23 cellular contexts compared by ENCODE assay signal in the genomic region with DNA sequence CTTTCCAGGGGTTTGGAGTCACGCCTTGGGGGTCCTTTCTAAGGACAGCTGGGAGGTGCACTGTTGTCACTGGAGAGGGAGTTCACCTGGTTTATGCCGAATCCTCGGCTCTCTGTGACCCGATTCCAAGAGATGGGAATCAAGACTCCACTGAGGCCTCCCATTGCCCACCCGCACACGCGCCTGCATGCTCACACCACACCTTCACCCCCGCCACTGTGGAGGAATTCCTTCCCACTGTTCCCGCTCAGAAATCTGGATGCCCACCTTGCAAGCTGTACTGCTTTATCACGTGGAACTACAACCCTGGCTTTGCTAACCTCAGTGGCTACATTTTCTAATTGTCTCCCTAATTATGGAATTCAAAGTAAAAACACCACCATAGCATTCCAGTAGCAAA. TPM values are rescaled to one million over a fixed set of nuclear protein-coding genes. Genes with fewer than 3 reads are reported as not detected.
A peak's percentile ranks its signal among the peaks of the same experiment; 100 is the strongest.
DNase-seq lines count a peak whose midpoint lies in the region; ATAC-seq, FAIRE-seq and TF ChIP-seq lines count a peak whose summit lies in the region.
"Had no signal": no experiment of that assay in that cellular context is flagged by ENCODE, and none has a peak within 500 bp of the region (broad histone marks: within the 10 kb centered on the region; RNA-seq: fewer than 3 reads in every experiment).

No MANE protein-coding gene starts in this region.

- H3K4me2 ChIP-seq in BLaER1 treated with 17β-estradiol and CSF1 and Interleukin-3, amounts not matched to agents 10 nM and 100 nM, result peak overlapping the region in 7 of 11 experiments; percentile 5 to 41 (median 26); a peak in 3 of 22 replicates
- no peak overlapping the region for H3K4me2 ChIP-seq in H1 (ENCODE audit: insufficient read depth in 1 of 2, low read depth in 2 of 2, low read length in 2 of 2)
- H3K4me2 ChIP-seq in hepatocyte, result no peak overlapping the region
- H3K4me2 ChIP-seq: A549 had no signal

- no peak overlapping the region for H3K56ac ChIP-seq in H1 (replicated peaks; ENCODE audit: insufficient read length, low read depth, low read length)

- no peak overlapping the region for H4K5ac ChIP-seq in H1 (ENCODE audit: insufficient read length, low read depth, low read length)

- H2BK12ac ChIP-seq in H1 (ENCODE audit: low read depth, low read length), result no peak overlapping the region

- no peak overlapping the region for H2BK120ac ChIP-seq in H1 (replicated peaks; ENCODE audit: low read depth, low read length)

- H3K79me1 ChIP-seq in H1 (ENCODE audit: low read depth, low read length), result peaks cover 3% of the 10 kb centered on the region

- no peak overlapping the region for H3K9ac ChIP-seq in BLaER1 treated with 17β-estradiol and CSF1 and Interleukin-3, amounts not matched to agents 10 nM and 100 nM
- H3K9ac ChIP-seq in H1 (replicated peaks in 1 of 4; ENCODE audit: extremely low read depth in 1 of 4, low read depth in 3 of 4, low read length in 3 of 4), result no peak overlapping the region

- H3K14ac ChIP-seq in H1 (ENCODE audit: insufficient read length), result no peak overlapping the region

- no peak overlapping the region for H2BK20ac ChIP-seq in H1 (ENCODE audit: low read length)

- no peaks in the 10 kb centered on the region for H3K27me3 ChIP-seq in BLaER1 treated with 17β-estradiol and CSF1 and Interleukin-3, amounts not matched to agents 10 nM and 100 nM
- H3K27me3 ChIP-seq in H1 (replicated peaks in 1 of 4; ENCODE audit: control insufficient read depth in 3 of 4, extremely low read depth in 1 of 4, insufficient read depth in 3 of 4, low read length in 3 of 4) (no peaks in the 10 kb centered on the region), hepatocyte (no peaks in the 10 kb centered on the region), upper lobe of right lung (no peaks in the 10 kb centered on the region), gastrocnemius medialis (no peaks in the 10 kb centered on the region)

- H3K9me3 ChIP-seq in BLaER1 treated with 17β-estradiol and CSF1 and Interleukin-3, amounts not matched to agents 10 nM and 100 nM (replicated peaks in 1 of 11), result peaks cover 0 to 3% (median 0%) of the 10 kb centered on the region in 11 experiments; a peak in 3 of 22 replicates
- H3K9me3 ChIP-seq in H1 (ENCODE audit: insufficient read depth in 2 of 2, low read depth in 1 of 2, low read length in 1 of 2) (no peaks in the 10 kb centered on the region), hepatocyte (ENCODE audit: low read depth) (no peaks in the 10 kb centered on the region), upper lobe of right lung (no peaks in the 10 kb centered on the region), gastrocnemius medialis (no peaks in the 10 kb centered on the region)
- H3K9me3 ChIP-seq: A549 had no signal

- H3K36me3 Mint-ChIP-seq in glutamatergic neuron (ENCODE audit: unreplicated experiment), result peaks cover 10% of the 10 kb centered on the region
- H3K36me3 Mint-ChIP-seq: CD14-positive monocyte; CD8-positive, alpha-beta memory T cell had no signal

- peaks cover 20% of the 10 kb centered on the region for H3K27me3 Mint-ChIP-seq in glutamatergic neuron (ENCODE audit: unreplicated experiment)

- H4K91ac ChIP-seq in H1 (replicated peaks; ENCODE audit: insufficient read length, low read length), result no peak overlapping the region

- H3K4me1 ChIP-seq in BLaER1 treated with 17β-estradiol and CSF1 and Interleukin-3, amounts not matched to agents 10 nM and 100 nM, result peaks cover 13 to 43% (median 26%) of the 10 kb centered on the region in 10 experiments
- H3K4me1 ChIP-seq in H1 (replicated peaks in 1 of 4; ENCODE audit: control insufficient read depth in 3 of 4, insufficient read depth in 4 of 4, low read length in 3 of 4) (peaks cover 1 to 38% (median 21%) of the 10 kb centered on the region in 4 experiments), hepatocyte (ENCODE audit: insufficient read depth) (no peaks in the 10 kb centered on the region), upper lobe of right lung (no peaks in the 10 kb centered on the region), gastrocnemius medialis (no peaks in the 10 kb centered on the region)
- H3K4me1 ChIP-seq: A549 had no signal

- H3K27ac Mint-ChIP-seq in glutamatergic neuron (ENCODE audit: unreplicated experiment), result peak overlapping the region; percentile 43
- H3K27ac Mint-ChIP-seq: CD4-positive, alpha-beta T cell; CD8-positive, alpha-beta memory T cell had no signal

- intact Hi-C loops in upper lobe of right lung (cut with DNase I) (no loop called here), gastrocnemius medialis (cut with DNase I; ENCODE audit: low total_unique reads) (no loop called here)

- no peak overlapping the region for H3K23ac ChIP-seq in H1 (ENCODE audit: insufficient read length)

- no peak overlapping the region for H3K27ac ChIP-seq in BLaER1 treated with 17β-estradiol and CSF1 and Interleukin-3, amounts not matched to agents 10 nM and 100 nM
- H3K27ac ChIP-seq in H1 (ENCODE audit: low read depth, low read length), result no peak overlapping the region
- H3K27ac ChIP-seq in hepatocyte, result no peak overlapping the region
- no peak overlapping the region for H3K27ac ChIP-seq in upper lobe of right lung
- H3K27ac ChIP-seq in gastrocnemius medialis, result no peak overlapping the region
- H3K27ac ChIP-seq: A549 had no signal

- no peak for TF ChIP-seq RAD21 in H1 (IDR thresholded peaks at IDR 0.05 in 1 of 2, conservative IDR thresholded peaks at IDR 0.05 in 1 of 2; ENCODE audit: low read depth in 2 of 2, low read length in 2 of 2)

- H3K4me3 Mint-ChIP-seq in glutamatergic neuron (ENCODE audit: unreplicated experiment), result no peak overlapping the region
- H3K4me3 Mint-ChIP-seq: CD14-positive monocyte; CD4-positive, alpha-beta T cell; CD8-positive, alpha-beta memory T cell had no signal

- peaks cover 2% of the 10 kb centered on the region; the same call in 1 of the 2 replicates for H3K23me2 ChIP-seq in H1 (ENCODE audit: low read depth, low read length)

- H3K4ac ChIP-seq in H1 (replicated peaks; ENCODE audit: insufficient read length, low read depth, low read length), result no peak overlapping the region

- H3K36me3 ChIP-seq in BLaER1 treated with 17β-estradiol and CSF1 and Interleukin-3, amounts not matched to agents 10 nM and 100 nM, result peaks cover 0 to 47% (median 0%) of the 10 kb centered on the region in 11 experiments; a peak in 4 of 22 replicates
- no peaks in the 10 kb centered on the region for H3K36me3 ChIP-seq in H1 (ENCODE audit: control insufficient read depth in 2 of 4, insufficient read depth in 4 of 4, low read length in 3 of 4)
- no peaks in the 10 kb centered on the region for H3K36me3 ChIP-seq in hepatocyte (replicated peaks; ENCODE audit: insufficient read depth, low read depth)
- H3K36me3 ChIP-seq in upper lobe of right lung, result no peaks in the 10 kb centered on the region
- H3K36me3 ChIP-seq in gastrocnemius medialis, result no peaks in the 10 kb centered on the region

- in situ Hi-C loops in gastrocnemius medialis (cut with MboI; ENCODE audit: low sequenced_read_pairs in 4 of 4), result no loop called here

- H4K20me1 ChIP-seq in BLaER1 treated with 17β-estradiol and CSF1 and Interleukin-3, amounts not matched to agents 10 nM and 100 nM, result peaks cover 0 to 71% (median 0%) of the 10 kb centered on the region in 11 experiments; a peak in 6 of 22 replicates
- H4K20me1 ChIP-seq in H1 (replicated peaks in 1 of 2; ENCODE audit: control insufficient read depth in 1 of 2, insufficient read depth in 2 of 2, low read length in 2 of 2) (peaks cover 6 to 18% of the 10 kb centered on the region in 2 experiments), hepatocyte (ENCODE audit: insufficient read depth, poor library complexity, severe bottlenecking) (no peaks in the 10 kb centered on the region)

- peak overlapping the region; percentile 17; the same call in 1 of the 2 replicates for H4K8ac ChIP-seq in H1 (ENCODE audit: extremely low read depth, insufficient read depth, low read length)

- H3K79me2 ChIP-seq in H1 (ENCODE audit: control insufficient read depth in 1 of 2, insufficient read depth in 2 of 2, low read length in 2 of 2), result peaks cover 0 to 32% of the 10 kb centered on the region in 2 experiments; a peak in 2 of 4 replicates
- no peaks in the 10 kb centered on the region for H3K79me2 ChIP-seq in hepatocyte

- POLR2A ChIA-PET in H1 (lab: Charles Lee; ENCODE audit: partially characterized antibody), result interaction anchor here (0.9 kb wide), 1 partner anchor 77 kb away, joined by 3 read pairs; no protein-coding TSS in a partner anchor

- ATAC-seq in HG03469 (IDR thresholded peaks at IDR 0.05; ENCODE audit: unreplicated experiment), result no peak
- ATAC-seq in upper lobe of right lung, result no peak
- ATAC-seq in gastrocnemius medialis, result no peak
- ATAC-seq: A549, GM12878 had no signal

- no peak for FAIRE-seq in H1 (lab: Jason Lieb, UNC)
- FAIRE-seq: A549, D721Med, GM12878, GM19239 had no signal

- 0 out of 2 replicates have a peak overlapping the region, but pooled peaks have one; percentile 2 for H2BK5ac ChIP-seq in H1 (ENCODE audit: low read depth, low read length)

- CTCF ChIA-PET in H1 (lab: Charles Lee; ENCODE audit: partially characterized antibody), result interaction anchor here (0.7 to 2.3 kb wide), 5 partner anchors 21 to 248 kb away, joined by 3 to 9 read pairs (median 3); no protein-coding TSS in a partner anchor

- no peak for TF ChIP-seq EP300 in H1 (IDR thresholded peaks at IDR 0.05; ENCODE audit: borderline replicate concordance in 1 of 2, low read depth in 2 of 2, low read length in 2 of 2)

- no peak for DNase-seq in H1 (ENCODE audit: low read depth in 1 of 2, low spot score in 2 of 2)
- no peak for DNase-seq in glutamatergic neuron
- DNase-seq in hepatocyte (ENCODE audit: low spot score), result no peak
- no peak for DNase-seq in upper lobe of right lung
- no peak for DNase-seq in gastrocnemius medialis
- DNase-seq: 8988T; ACHN; CD4-positive, alpha-beta T cell; CD8-positive, alpha-beta memory T cell; DMS 273 treated with DMSO at 0.1 percent for 48 hours; DMS79; EL; GDM1; GOT3; H7; HCEC 1CT had no signal

- H3K9me3 Mint-ChIP-seq in glutamatergic neuron (ENCODE audit: unreplicated experiment), result peaks cover 16% of the 10 kb centered on the region
- H3K9me3 Mint-ChIP-seq: CD4-positive, alpha-beta T cell had no signal

- no peak overlapping the region for H3K18ac ChIP-seq in H1 (ENCODE audit: extremely low read depth, low read length)

- WGBS in H1 (ENCODE audit: extremely low coverage in 1 of 2, insufficient coverage in 1 of 2, insufficient read length in 1 of 2, insufficient replicate concordance in 2 of 2, low coverage in 1 of 2, low lambda C conversion rate in 2 of 2, missing lambda C conversion rate in 1 of 2), 2 experiments, result 84% methylated on average over 10 of the region's 10 CpGs; no CpG with 5 or more reads in 1 of the 2 experiments
- WGBS in hepatocyte (ENCODE audit: low lambda C conversion rate, missing lambda C conversion rate), result 95% methylated on average over 10 of the region's 10 CpGs

- no peak for TF ChIP-seq CTCF in H1 (IDR thresholded peaks at IDR 0.05; ENCODE audit: control extremely low read depth in 1 of 3, insufficient read depth in 1 of 3, low read depth in 1 of 3, low read length in 3 of 3)
- no peak for TF ChIP-seq CTCF in glutamatergic neuron (IDR thresholded peaks at IDR 0.05; ENCODE audit: partially characterized antibody, unreplicated experiment)
- no peak for TF ChIP-seq CTCF in hepatocyte (IDR thresholded peaks at IDR 0.05; ENCODE audit: poor library complexity)
- TF ChIP-seq CTCF in upper lobe of right lung (IDR thresholded peaks at IDR 0.05), result no peak
- TF ChIP-seq CTCF in gastrocnemius medialis (IDR thresholded peaks at IDR 0.05 in 4 of 5, conservative IDR thresholded peaks at IDR 0.05 in 1 of 5), result no peak

- peaks cover 58% of the 10 kb centered on the region for H3K4me1 Mint-ChIP-seq in glutamatergic neuron (ENCODE audit: low read depth, unreplicated experiment)
- H3K4me1 Mint-ChIP-seq: CD14-positive monocyte; CD8-positive, alpha-beta memory T cell had no signal

- TF ChIP-seq POLR2A in H1 (IDR thresholded peaks at IDR 0.05; ENCODE audit: control extremely low read depth in 1 of 2, low read depth in 2 of 2, low read length in 2 of 2) (no peak), gastrocnemius medialis (IDR thresholded peaks at IDR 0.05) (no peak)

- no peak overlapping the region for H2AK5ac ChIP-seq in H1 (ENCODE audit: low read depth, low read length)

- H3K4me3 ChIP-seq in BLaER1 treated with 17β-estradiol and CSF1 and Interleukin-3, amounts not matched to agents 10 nM and 100 nM, result no peak overlapping the region
- H3K4me3 ChIP-seq in H1 (ENCODE audit: extremely low read depth in 1 of 4, insufficient read depth in 2 of 4, low read depth in 3 of 4, low read length in 4 of 4), result no peak overlapping the region
- no peak overlapping the region for H3K4me3 ChIP-seq in hepatocyte
- no peak overlapping the region for H3K4me3 ChIP-seq in upper lobe of right lung
- H3K4me3 ChIP-seq in gastrocnemius medialis, result no peak overlapping the region
- H3K4me3 ChIP-seq: A549, GM12878 had no signal

- H3K9me2 ChIP-seq in hepatocyte (replicated peaks; ENCODE audit: insufficient read depth), result no peaks in the 10 kb centered on the region

- H2AFZ ChIP-seq in H1 (ENCODE audit: low read length), result no peak overlapping the region
- H2AFZ ChIP-seq in hepatocyte, result no peak overlapping the region

- no peak overlapping the region for H2BK15ac ChIP-seq in H1 (ENCODE audit: low read length)

RNA-seq across cellular contexts. Expression of a gene that starts 29.2 kb away (rescaled TPM):
- 18.4 and 21.2 TPM in 2 replicates for total RNA-seq in H1 (2021; fragmentation: NEBNext Ultra II Directional; extraction: Animal tissue kit (Norgen Biotek cat#: 25700))
- 16.3 and 17.2 TPM in 2 replicates for polyA plus RNA-seq in H1 (2011; rRNA removed)
- 19.2 TPM for polyA plus RNA-seq in H1 (2011; cell fraction: cytosol; rRNA removed)
- polyA plus RNA-seq in H1 (2011; cell fraction: nucleus; rRNA removed), result 26.3 TPM
- 14.3 to 21.6 TPM (median 19.5 TPM) in 4 replicates for polyA plus RNA-seq in H1 (2012, experiment 1 of 2)
- polyA plus RNA-seq in H1 (2012, experiment 2 of 2), result 13.3 TPM
- 11.0 TPM for polyA plus RNA-seq in H1 (2013, experiment 1 of 2)
- 12.3 TPM for polyA plus RNA-seq in H1 (2013, experiment 2 of 2)
- 27.6 and 30.6 TPM in 2 replicates for polyA minus RNA-seq in H1 (2011; rRNA and poly(A)+ RNA removed)
- 13.5 TPM for polyA minus RNA-seq in H1 (2011; cell fraction: cytosol; rRNA and poly(A)+ RNA removed)
- polyA minus RNA-seq in H1 (2011; cell fraction: nucleus; rRNA and poly(A)+ RNA removed), result 10.5 TPM
- 72.4 TPM for total RNA-seq in glutamatergic neuron (ENCODE audit: unreplicated experiment)
- total RNA-seq in hepatocyte, result 2.4 and 4.5 TPM in 2 replicates
- polyA plus RNA-seq in hepatocyte, result 0.82 and 0.90 TPM in 2 replicates
- total RNA-seq in upper lobe of right lung, result 5.1 TPM
- 1 to 10 TPM; 1.0 to 4.5 (median 1.9) TPM for total RNA-seq in gastrocnemius medialis
- total RNA-seq: CD4-positive, alpha-beta T cell; CD8-positive, alpha-beta memory T cell had no signal
- polyA plus RNA-seq: CD14-positive monocyte; CD8-positive, alpha-beta memory T cell; GM12878 had no signal

Comparison
In these comparisons a context has a peak if more than half of its experiments do, and no peak if none do; other contexts are left out.
1. H3K4me2 ChIP-seq: peak in BLaER1 treated with 17β-estradiol and CSF1 and Interleukin-3, amounts not matched to agents 10 nM and 100 nM (7 of 11); none in H1 (0 of 2) and hepatocyte (single experiment).